ENCODE assay signal across 1 cellular context in genomic region chr7:45891462-45892402, GRCh38.
TF ChIP-seq lines count a peak whose summit lies in the region.

No MANE protein-coding gene starts in this region.

TF ChIP-seq in HepG2, 621 proteins besides CTCF, POLR2A, EP300 and RAD21 (continued from another document and continues in another):
- TF ChIP-seq, protein P1, sequence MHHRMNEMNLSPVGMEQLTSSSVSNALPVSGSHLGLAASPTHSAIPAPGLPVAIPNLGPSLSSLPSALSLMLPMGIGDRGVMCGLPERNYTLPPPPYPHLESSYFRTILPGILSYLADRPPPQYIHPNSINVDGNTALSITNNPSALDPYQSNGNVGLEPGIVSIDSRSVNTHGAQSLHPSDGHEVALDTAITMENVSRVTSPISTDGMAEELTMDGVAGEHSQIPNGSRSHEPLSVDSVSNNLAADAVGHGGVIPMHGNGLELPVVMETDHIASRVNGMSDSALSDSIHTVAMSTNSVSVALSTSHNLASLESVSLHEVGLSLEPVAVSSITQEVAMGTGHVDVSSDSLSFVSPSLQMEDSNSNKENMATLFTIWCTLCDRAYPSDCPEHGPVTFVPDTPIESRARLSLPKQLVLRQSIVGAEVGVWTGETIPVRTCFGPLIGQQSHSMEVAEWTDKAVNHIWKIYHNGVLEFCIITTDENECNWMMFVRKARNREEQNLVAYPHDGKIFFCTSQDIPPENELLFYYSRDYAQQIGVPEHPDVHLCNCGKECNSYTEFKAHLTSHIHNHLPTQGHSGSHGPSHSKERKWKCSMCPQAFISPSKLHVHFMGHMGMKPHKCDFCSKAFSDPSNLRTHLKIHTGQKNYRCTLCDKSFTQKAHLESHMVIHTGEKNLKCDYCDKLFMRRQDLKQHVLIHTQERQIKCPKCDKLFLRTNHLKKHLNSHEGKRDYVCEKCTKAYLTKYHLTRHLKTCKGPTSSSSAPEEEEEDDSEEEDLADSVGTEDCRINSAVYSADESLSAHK (CRISPR knock-in tag; IDR thresholded peaks at IDR 0.05; ENCODE audit: borderline replicate concordance) = 0 out of 2 replicates have a peak, but pooled peaks have one; percentile 12
- TF ChIP-seq GMEB1 (CRISPR knock-in tag; IDR thresholded peaks at IDR 0.05; ENCODE audit: borderline replicate concordance) (peak; percentile 47; the same call in 1 of the 2 replicates), RFX5 (IDR thresholded peaks at IDR 0.05; ENCODE audit: low read depth, low read length) (no peak), ZNF788 (CRISPR knock-in tag; IDR thresholded peaks at IDR 0.05; ENCODE audit: borderline replicate concordance) (peak; percentile 32; the same call in 1 of the 2 replicates), RAD51 (IDR thresholded peaks at IDR 0.05; ENCODE audit: borderline replicate concordance) (no peak), KDM1A (CRISPR knock-in tag; IDR thresholded peaks at IDR 0.05) (no peak), ZNF7 (CRISPR knock-in tag; IDR thresholded peaks at IDR 0.05) (no peak; the same call in 1 of the 2 replicates), ZNF362 (CRISPR knock-in tag; IDR thresholded peaks at IDR 0.05; ENCODE audit: borderline replicate concordance) (no peak), ETV6 (CRISPR knock-in tag; conservative IDR thresholded peaks at IDR 0.05) (no peak), E2F2 (CRISPR knock-in tag; IDR thresholded peaks at IDR 0.05; ENCODE audit: borderline replicate concordance) (0 out of 2 replicates have a peak, but pooled peaks have one; percentile 46), IKZF4 (CRISPR knock-in tag; IDR thresholded peaks at IDR 0.05; ENCODE audit: borderline replicate concordance, low read depth, not compliant biosample characterization) (peak; percentile 35), KDM6A (CRISPR knock-in tag; IDR thresholded peaks at IDR 0.05; ENCODE audit: low read depth) (no peak), NR2F6 (IDR thresholded peaks at IDR 0.05) (peak; percentile 44), NR2F6 (CRISPR knock-in tag; IDR thresholded peaks at IDR 0.05) (peak; percentile 40; the same call in 1 of the 2 replicates), BORCS8-MEF2B (CRISPR knock-in tag; IDR thresholded peaks at IDR 0.05) (no peak), JUNB (CRISPR knock-in tag; IDR thresholded peaks at IDR 0.05; ENCODE audit: borderline replicate concordance) (peak; percentile 50; the same call in 1 of the 2 replicates), KLF6 (CRISPR knock-in tag; IDR thresholded peaks at IDR 0.05) (peak; percentile 4; the same call in 1 of the 2 replicates), ZNF776 (CRISPR knock-in tag; IDR thresholded peaks at IDR 0.05) (0 out of 2 replicates have a peak, but pooled peaks have one; percentile 11), SRY (CRISPR knock-in tag; IDR thresholded peaks at IDR 0.05) (peak; percentile 54; the same call in 1 of the 2 replicates), SSRP1 (CRISPR knock-in tag; IDR thresholded peaks at IDR 0.05) (peak; percentile 100), BRCA1 (CRISPR knock-in tag; IDR thresholded peaks at IDR 0.05) (peak; percentile 16), ZNF441 (CRISPR knock-in tag; IDR thresholded peaks at IDR 0.05; ENCODE audit: borderline replicate concordance) (peak; percentile 40; the same call in 1 of the 2 replicates), CBX2 (IDR thresholded peaks at IDR 0.05; ENCODE audit: low read depth, low read length) (no peak), CBX2 (CRISPR knock-in tag; IDR thresholded peaks at IDR 0.05; ENCODE audit: low read depth) (no peak), REXO4 (CRISPR knock-in tag; IDR thresholded peaks at IDR 0.05; ENCODE audit: borderline replicate concordance) (no peak), ZNF503 (CRISPR knock-in tag; IDR thresholded peaks at IDR 0.05) (no peak), ZNF619 (CRISPR knock-in tag; IDR thresholded peaks at IDR 0.05) (peak; percentile 80; the same call in 1 of the 2 replicates), ZNF775 (CRISPR knock-in tag; IDR thresholded peaks at IDR 0.05; ENCODE audit: borderline replicate concordance) (no peak), MAZ (IDR thresholded peaks at IDR 0.05; ENCODE audit: borderline replicate concordance, low read depth, low read length) (no peak), MAZ (CRISPR knock-in tag; IDR thresholded peaks at IDR 0.05; ENCODE audit: low read depth) (peak; percentile 45; the same call in 1 of the 2 replicates), ZNF446 (CRISPR knock-in tag; IDR thresholded peaks at IDR 0.05) (peak; percentile 70; the same call in 1 of the 2 replicates), THAP9 (CRISPR knock-in tag; IDR thresholded peaks at IDR 0.05; ENCODE audit: borderline replicate concordance) (no peak), ZNF296 (CRISPR knock-in tag; conservative IDR thresholded peaks at IDR 0.05) (peak; percentile 39; the same call in 1 of the 2 replicates), ZNF274 (CRISPR knock-in tag; IDR thresholded peaks at IDR 0.05) (peak; percentile 54; the same call in 1 of the 2 replicates), ZFP36L2 (CRISPR knock-in tag; IDR thresholded peaks at IDR 0.05) (peak; percentile 78; the same call in 1 of the 2 replicates), SOX13 (IDR thresholded peaks at IDR 0.05) (peak; percentile 8; the same call in 1 of the 2 replicates), SOX13 (CRISPR knock-in tag; conservative IDR thresholded peaks at IDR 0.05 in 1 of 2, IDR thresholded peaks at IDR 0.05 in 1 of 2) (no peak; a peak in 1 of 4 replicates), RNF219 (CRISPR knock-in tag; IDR thresholded peaks at IDR 0.05) (no peak), ZNF709 (CRISPR knock-in tag; IDR thresholded peaks at IDR 0.05) (peak; percentile 84)
- TF ChIP-seq, protein P2, sequence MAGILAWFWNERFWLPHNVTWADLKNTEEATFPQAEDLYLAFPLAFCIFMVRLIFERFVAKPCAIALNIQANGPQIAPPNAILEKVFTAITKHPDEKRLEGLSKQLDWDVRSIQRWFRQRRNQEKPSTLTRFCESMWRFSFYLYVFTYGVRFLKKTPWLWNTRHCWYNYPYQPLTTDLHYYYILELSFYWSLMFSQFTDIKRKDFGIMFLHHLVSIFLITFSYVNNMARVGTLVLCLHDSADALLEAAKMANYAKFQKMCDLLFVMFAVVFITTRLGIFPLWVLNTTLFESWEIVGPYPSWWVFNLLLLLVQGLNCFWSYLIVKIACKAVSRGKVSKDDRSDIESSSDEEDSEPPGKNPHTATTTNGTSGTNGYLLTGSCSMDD (CRISPR knock-in tag; IDR thresholded peaks at IDR 0.05) = no peak
- TF ChIP-seq, protein P3, sequence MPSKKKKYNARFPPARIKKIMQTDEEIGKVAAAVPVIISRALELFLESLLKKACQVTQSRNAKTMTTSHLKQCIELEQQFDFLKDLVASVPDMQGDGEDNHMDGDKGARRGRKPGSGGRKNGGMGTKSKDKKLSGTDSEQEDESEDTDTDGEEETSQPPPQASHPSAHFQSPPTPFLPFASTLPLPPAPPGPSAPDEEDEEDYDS (CRISPR knock-in tag; IDR thresholded peaks at IDR 0.05) = no peak
- TF ChIP-seq, protein P4, sequence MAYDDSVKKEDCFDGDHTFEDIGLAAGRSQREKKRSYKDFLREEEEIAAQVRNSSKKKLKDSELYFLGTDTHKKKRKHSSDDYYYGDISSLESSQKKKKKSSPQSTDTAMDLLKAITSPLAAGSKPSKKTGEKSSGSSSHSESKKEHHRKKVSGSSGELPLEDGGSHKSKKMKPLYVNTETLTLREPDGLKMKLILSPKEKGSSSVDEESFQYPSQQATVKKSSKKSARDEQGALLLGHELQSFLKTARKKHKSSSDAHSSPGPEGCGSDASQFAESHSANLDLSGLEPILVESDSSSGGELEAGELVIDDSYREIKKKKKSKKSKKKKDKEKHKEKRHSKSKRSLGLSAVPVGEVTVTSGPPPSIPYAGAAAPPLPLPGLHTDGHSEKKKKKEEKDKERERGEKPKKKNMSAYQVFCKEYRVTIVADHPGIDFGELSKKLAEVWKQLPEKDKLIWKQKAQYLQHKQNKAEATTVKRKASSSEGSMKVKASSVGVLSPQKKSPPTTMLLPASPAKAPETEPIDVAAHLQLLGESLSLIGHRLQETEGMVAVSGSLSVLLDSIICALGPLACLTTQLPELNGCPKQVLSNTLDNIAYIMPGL (CRISPR knock-in tag; IDR thresholded peaks at IDR 0.05; ENCODE audit: borderline replicate concordance in 1 of 2, low read depth in 1 of 2) = peak in 1 of 2 experiments; percentile 4; a peak in 1 of 4 replicates
- TF ChIP-seq, protein P5, sequence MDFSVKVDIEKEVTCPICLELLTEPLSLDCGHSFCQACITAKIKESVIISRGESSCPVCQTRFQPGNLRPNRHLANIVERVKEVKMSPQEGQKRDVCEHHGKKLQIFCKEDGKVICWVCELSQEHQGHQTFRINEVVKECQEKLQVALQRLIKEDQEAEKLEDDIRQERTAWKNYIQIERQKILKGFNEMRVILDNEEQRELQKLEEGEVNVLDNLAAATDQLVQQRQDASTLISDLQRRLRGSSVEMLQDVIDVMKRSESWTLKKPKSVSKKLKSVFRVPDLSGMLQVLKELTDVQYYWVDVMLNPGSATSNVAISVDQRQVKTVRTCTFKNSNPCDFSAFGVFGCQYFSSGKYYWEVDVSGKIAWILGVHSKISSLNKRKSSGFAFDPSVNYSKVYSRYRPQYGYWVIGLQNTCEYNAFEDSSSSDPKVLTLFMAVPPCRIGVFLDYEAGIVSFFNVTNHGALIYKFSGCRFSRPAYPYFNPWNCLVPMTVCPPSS (IDR thresholded peaks at IDR 0.05) = no peak
